Comparison of ENCODE assay signal across 17 cellular contexts in the genomic region with DNA sequence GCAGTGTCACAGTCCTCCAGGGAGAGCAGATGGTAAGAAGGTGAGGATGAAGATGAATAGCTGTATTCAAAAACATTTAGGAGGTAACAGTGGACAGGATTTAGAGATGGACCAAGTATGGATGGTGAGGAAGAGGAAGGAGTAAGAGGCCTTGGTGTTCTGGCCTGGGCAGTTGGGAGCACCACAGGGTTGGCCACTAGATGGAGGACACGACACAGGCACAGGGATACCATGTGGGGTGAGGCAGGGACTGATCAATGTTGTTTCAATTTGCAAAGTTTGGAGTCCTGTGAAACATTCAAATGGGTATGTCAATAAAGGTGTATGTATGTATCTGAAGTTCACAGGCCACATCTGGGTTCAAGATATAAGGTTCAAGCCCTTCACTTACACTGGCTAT.
A peak's percentile ranks its signal among the peaks of the same experiment; 100 is the strongest.
DNase-seq lines count a peak whose midpoint lies in the region; ATAC-seq and TF ChIP-seq lines count a peak whose summit lies in the region.
"Had no signal": no experiment of that assay in that cellular context is flagged by ENCODE, and none has a peak within 500 bp of the region (broad histone marks: within the 10 kb centered on the region; RNA-seq: fewer than 3 reads in every experiment).

No MANE protein-coding gene starts in this region.

- H3K4me3 ChIP-seq in Loucy (ENCODE audit: low read length, poor library complexity, severe bottlenecking): no peak overlapping the region
- H3K4me3 ChIP-seq in choroid plexus epithelial cell (ENCODE audit: low read depth, low read length): no peak overlapping the region
- no peak overlapping the region for H3K4me3 ChIP-seq in right lobe of liver
- H3K4me3 ChIP-seq: lower lobe of right lung, skin epidermis, testis had no signal

- no peak for TF ChIP-seq POLR2A in right lobe of liver (IDR thresholded peaks at IDR 0.05)

- H3K9ac ChIP-seq in Loucy (ENCODE audit: low read depth, low read length, poor library complexity, severe bottlenecking): no peak overlapping the region

- TF ChIP-seq CTCF in C4-2B (conservative IDR thresholded peaks at IDR 0.05) (peak; percentile 18), Loucy (conservative IDR thresholded peaks at IDR 0.05; ENCODE audit: low read length) (peak; percentile 58), choroid plexus epithelial cell (conservative IDR thresholded peaks at IDR 0.05; ENCODE audit: low read depth, low read length) (peak; percentile 34), right lobe of liver (IDR thresholded peaks at IDR 0.05) (peak in 3 of 4 donors; percentile 21 to 24 (median 22))

- H3K79me2 ChIP-seq in Loucy (ENCODE audit: insufficient read depth, low read length): no peaks in the 10 kb centered on the region

- POLR2A ChIA-PET in T-cell (lab: Charles Lee): no interaction called here

- H3F3A ChIP-seq in Loucy (ENCODE audit: low read depth): no peaks in the 10 kb centered on the region

- H3K36me3 ChIP-seq in Loucy (ENCODE audit: insufficient read depth, low read length): no peaks in the 10 kb centered on the region
- no peaks in the 10 kb centered on the region for H3K36me3 ChIP-seq in right lobe of liver
- H3K36me3 ChIP-seq: lower lobe of right lung had no signal

- CTCF ChIA-PET in T-cell (lab: Charles Lee): interaction anchor here in 1 of 2 donors (0.5 kb wide), 1 partner anchor 341 kb away, joined by 6 read pairs; no protein-coding TSS in a partner anchor

- H3K36me3 Mint-ChIP-seq in T-cell: no peaks in the 10 kb centered on the region

- peaks cover 0 to 10% (median 0%) of the 10 kb centered on the region in 3 donors for H3K9me3 Mint-ChIP-seq in T-cell

- WGBS in right lobe of liver (ENCODE audit: insufficient coverage, low coverage, low lambda C conversion rate, missing lambda C conversion rate): 13% methylated on average over 1 of the region's 1 CpG

- H2AFZ ChIP-seq in Loucy (ENCODE audit: low read length): no peak overlapping the region

- H3K4me3 Mint-ChIP-seq in T-cell: no peak overlapping the region
- H3K4me3 Mint-ChIP-seq: B cell had no signal

- H3K4me1 Mint-ChIP-seq in T-cell: no peaks in the 10 kb centered on the region
- H3K4me1 Mint-ChIP-seq: B cell had no signal

- no peaks in the 10 kb centered on the region for H3K4me1 ChIP-seq in Loucy (ENCODE audit: insufficient read depth, low read length, poor library complexity, severe bottlenecking)
- no peaks in the 10 kb centered on the region for H3K4me1 ChIP-seq in right lobe of liver
- H3K4me1 ChIP-seq: lower lobe of right lung, testis had no signal

- H3K27me3 Mint-ChIP-seq in T-cell: no peaks in the 10 kb centered on the region
- H3K27me3 Mint-ChIP-seq: B cell had no signal

- H3K9me2 ChIP-seq in Loucy (replicated peaks; ENCODE audit: low read depth, low read length): no peaks in the 10 kb centered on the region

- ATAC-seq in right lobe of liver (peak in 3 of 4 donors; percentile 37 to 50 (median 38)), T-cell (replicated peaks in 1 of 4) (no peak)
- ATAC-seq: lower lobe of right lung had no signal

- H3K27ac ChIP-seq in C4-2B (no peak overlapping the region), right lobe of liver (no peak overlapping the region)
- H3K27ac ChIP-seq: lower lobe of right lung, testis had no signal

- H3K27me3 ChIP-seq in Loucy (ENCODE audit: insufficient read depth, low read length, poor library complexity, severe bottlenecking) (no peaks in the 10 kb centered on the region), right lobe of liver (no peaks in the 10 kb centered on the region)
- H3K27me3 ChIP-seq: testis had no signal

- H3K4me2 ChIP-seq in Loucy (ENCODE audit: low read depth, low read length, poor library complexity, severe bottlenecking): no peak overlapping the region

- no peaks in the 10 kb centered on the region for H4K20me1 ChIP-seq in Loucy (ENCODE audit: insufficient read depth, low read length, poor library complexity, severe bottlenecking)

- no peak overlapping the region for H3K27ac Mint-ChIP-seq in T-cell
- H3K27ac Mint-ChIP-seq: B cell had no signal

- intact Hi-C loops in right lobe of liver (cut with DNase I): loop anchor here in 1 of 2 donors (10.0 kb wide), 1 partner anchor 351 kb away; no protein-coding TSS in a partner anchor

- H3K9me3 ChIP-seq in Loucy (ENCODE audit: insufficient read depth, low read depth, low read length) (no peaks in the 10 kb centered on the region), right lobe of liver (no peaks in the 10 kb centered on the region)
- H3K9me3 ChIP-seq: lower lobe of right lung, testis had no signal

- DNase-seq in choroid plexus epithelial cell (ENCODE audit: low read depth) (no peak), right lobe of liver (no peak), T-cell (no peak), GF-D8 (lab: John Stamatoyannopoulos, UW) (no peak), COLO829 (ENCODE audit: low spot score) (no peak)
- DNase-seq in activated CD4-positive, CD25-positive, alpha-beta regulatory T cell (lab: John Stamatoyannopoulos, UW): no peak
- DNase-seq: activated CD8-positive, alpha-beta memory T cell treated with anti-CD3 and anti-CD28 coated beads for 24 hours; cerebellar nuclear complex; GDM1; KBM-7; lower lobe of right lung; stimulated activated CD4-positive, alpha-beta T cell treated with anti-CD3 and anti-CD28 coated beads, Interleukin-4, amount 100 ng/mL, for 24 hours; testis had no signal

Comparison
In these comparisons a context has a peak if more than half of its experiments do, and no peak if none do; other contexts are left out.
1. ATAC-seq: peak in right lobe of liver (3 of 4); none in T-cell (0 of 4).
2. Peak in every context shown above with its lines, with median percentiles within 50 percentile points of each other: CTCF ChIP-seq.